ENCODE assay signal across 1 cellular context in genomic region chr17:75784473-75785015, GRCh38.
TF ChIP-seq lines count a peak whose summit lies in the region.

A gene with protein sequence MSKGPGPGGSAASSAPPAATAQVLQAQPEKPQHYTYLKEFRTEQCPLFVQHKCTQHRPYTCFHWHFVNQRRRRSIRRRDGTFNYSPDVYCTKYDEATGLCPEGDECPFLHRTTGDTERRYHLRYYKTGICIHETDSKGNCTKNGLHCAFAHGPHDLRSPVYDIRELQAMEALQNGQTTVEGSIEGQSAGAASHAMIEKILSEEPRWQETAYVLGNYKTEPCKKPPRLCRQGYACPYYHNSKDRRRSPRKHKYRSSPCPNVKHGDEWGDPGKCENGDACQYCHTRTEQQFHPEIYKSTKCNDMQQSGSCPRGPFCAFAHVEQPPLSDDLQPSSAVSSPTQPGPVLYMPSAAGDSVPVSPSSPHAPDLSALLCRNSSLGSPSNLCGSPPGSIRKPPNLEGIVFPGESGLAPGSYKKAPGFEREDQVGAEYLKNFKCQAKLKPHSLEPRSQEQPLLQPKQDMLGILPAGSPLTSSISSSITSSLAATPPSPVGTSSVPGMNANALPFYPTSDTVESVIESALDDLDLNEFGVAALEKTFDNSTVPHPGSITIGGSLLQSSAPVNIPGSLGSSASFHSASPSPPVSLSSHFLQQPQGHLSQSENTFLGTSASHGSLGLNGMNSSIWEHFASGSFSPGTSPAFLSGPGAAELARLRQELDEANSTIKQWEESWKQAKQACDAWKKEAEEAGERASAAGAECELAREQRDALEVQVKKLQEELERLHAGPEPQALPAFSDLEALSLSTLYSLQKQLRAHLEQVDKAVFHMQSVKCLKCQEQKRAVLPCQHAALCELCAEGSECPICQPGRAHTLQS (plus strand): TSS chr17:75784806. CDS start chr17:75784881, 75 bp downstream.

TF ChIP-seq in K562, 482 proteins besides CTCF, POLR2A, EP300 and RAD21 (continued from another document and continues in another):
- TF ChIP-seq REST (CRISPR knock-in tag; IDR thresholded peaks at IDR 0.05; ENCODE audit: low read depth): no peak
- TF ChIP-seq ATF6 (CRISPR knock-in tag; IDR thresholded peaks at IDR 0.05): no peak
- TF ChIP-seq GABPA (tag; conservative IDR thresholded peaks at IDR 0.05; ENCODE audit: low read depth): peak; percentile 68
- TF ChIP-seq GABPB2 (CRISPR knock-in tag; conservative IDR thresholded peaks at IDR 0.05): no peak
- TF ChIP-seq, protein P1, sequence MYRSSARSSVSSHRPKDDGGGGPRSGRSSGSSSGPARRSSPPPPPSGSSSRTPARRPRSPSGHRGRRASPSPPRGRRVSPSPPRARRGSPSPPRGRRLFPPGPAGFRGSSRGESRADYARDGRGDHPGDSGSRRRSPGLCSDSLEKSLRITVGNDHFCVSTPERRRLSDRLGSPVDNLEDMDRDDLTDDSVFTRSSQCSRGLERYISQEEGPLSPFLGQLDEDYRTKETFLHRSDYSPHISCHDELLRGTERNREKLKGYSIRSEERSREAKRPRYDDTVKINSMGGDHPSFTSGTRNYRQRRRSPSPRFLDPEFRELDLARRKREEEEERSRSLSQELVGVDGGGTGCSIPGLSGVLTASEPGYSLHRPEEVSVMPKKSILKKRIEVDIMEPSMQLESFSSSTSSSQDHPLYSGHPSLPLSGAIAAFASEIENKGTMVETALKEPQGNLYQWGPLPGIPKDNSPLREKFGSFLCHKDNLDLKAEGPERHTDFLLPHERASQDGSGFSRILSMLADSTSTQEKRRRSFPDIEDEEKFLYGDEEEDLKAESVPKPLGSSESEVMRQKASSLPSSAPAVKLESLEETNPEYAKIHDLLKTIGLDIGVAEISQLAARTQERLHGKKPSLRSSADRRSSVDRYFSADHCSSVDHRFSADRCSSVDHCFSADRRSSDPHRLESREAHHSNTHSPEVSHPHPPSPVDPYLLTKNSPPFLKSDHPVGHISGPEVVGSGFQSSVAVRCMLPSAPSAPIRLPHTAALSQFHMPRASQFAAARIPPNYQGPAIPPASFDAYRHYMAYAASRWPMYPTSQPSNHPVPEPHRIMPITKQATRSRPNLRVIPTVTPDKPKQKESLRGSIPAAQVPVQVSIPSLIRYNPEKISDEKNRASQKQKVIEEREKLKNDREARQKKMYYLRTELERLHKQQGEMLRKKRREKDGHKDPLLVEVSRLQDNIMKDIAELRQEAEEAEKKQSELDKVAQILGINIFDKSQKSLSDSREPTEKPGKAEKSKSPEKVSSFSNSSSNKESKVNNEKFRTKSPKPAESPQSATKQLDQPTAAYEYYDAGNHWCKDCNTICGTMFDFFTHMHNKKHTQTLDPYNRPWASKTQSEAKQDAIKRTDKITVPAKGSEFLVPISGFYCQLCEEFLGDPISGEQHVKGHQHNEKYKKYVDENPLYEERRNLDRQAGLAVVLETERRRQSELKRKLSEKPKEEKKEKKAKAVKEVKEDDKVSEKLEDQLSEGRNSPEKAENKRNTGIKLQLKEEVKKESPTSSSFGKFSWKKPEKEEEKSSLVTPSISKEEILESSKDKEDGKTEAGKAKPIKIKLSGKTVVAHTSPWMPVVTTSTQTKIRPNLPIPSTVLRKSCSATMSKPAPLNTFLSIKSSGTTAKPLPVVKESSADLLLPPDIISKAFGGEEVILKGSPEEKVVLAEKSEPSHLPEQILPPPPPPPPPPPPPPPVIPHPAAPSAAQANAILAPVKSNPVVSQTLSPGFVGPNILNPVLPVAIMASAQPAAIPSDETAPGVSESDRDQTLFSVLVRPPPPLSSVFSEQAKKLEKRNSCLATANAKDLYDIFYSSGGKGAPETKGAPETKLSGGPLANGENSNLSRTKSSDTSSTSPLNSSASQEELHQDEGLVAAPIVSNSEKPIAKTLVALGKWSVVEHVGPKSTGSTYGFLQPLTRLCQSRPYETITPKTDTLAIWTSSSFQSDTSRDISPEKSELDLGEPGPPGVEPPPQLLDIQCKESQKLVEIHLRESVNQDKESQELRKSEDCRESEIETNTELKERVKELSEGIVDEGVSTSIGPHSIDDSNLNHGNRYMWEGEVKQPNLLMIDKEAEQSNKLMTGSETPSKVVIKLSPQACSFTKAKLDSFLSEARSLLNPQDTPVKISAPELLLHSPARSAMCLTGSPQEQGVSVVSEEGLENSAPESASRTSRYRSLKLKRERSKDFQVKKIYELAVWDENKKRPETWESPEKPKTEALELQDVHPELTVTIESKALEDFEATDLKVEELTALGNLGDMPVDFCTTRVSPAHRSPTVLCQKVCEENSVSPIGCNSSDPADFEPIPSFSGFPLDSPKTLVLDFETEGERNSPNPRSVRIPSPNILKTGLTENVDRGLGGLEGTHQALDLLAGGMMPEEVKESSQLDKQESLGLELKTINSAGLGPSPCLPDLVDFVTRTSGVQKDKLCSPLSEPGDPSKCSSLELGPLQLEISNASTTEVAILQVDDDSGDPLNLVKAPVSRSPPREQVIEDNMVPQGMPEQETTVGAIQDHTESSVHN (IDR thresholded peaks at IDR 0.05; ENCODE audit: borderline replicate concordance in 1 of 2, low read depth in 1 of 2): no peak
- no peak for TF ChIP-seq SNIP1 (IDR thresholded peaks at IDR 0.05; ENCODE audit: low read depth)
- no peak for TF ChIP-seq NFRKB (IDR thresholded peaks at IDR 0.05; ENCODE audit: low read depth)
- peak; percentile 90 for TF ChIP-seq NCOA6 (IDR thresholded peaks at IDR 0.05)
- TF ChIP-seq ZNF274 (IDR thresholded peaks at IDR 0.05; ENCODE audit: borderline replicate concordance, low read depth, low read length): no peak
- peak; percentile 75; the same call in 1 of the 2 replicates for TF ChIP-seq KLF6 (CRISPR knock-in tag; IDR thresholded peaks at IDR 0.05; ENCODE audit: borderline replicate concordance)
- TF ChIP-seq MIER1 (IDR thresholded peaks at IDR 0.05; ENCODE audit: low read depth): no peak
- TF ChIP-seq SMAD3 (CRISPR knock-in tag; conservative IDR thresholded peaks at IDR 0.05): peak; percentile 88; the same call in 1 of the 2 replicates
- TF ChIP-seq NCOA2 (IDR thresholded peaks at IDR 0.05; ENCODE audit: partially characterized antibody in 2 of 2): no peak
- TF ChIP-seq C11orf30 (IDR thresholded peaks at IDR 0.05; ENCODE audit: low read depth): peak; percentile 74
- TF ChIP-seq ZNF584 (CRISPR knock-in tag; IDR thresholded peaks at IDR 0.05; ENCODE audit: low read depth): peak; percentile 89
- no peak for TF ChIP-seq PTRF (tag; IDR thresholded peaks at IDR 0.05)
- peak; percentile 82 for TF ChIP-seq ZBTB8A (IDR thresholded peaks at IDR 0.05; ENCODE audit: partially characterized antibody)
- TF ChIP-seq, protein P2, sequence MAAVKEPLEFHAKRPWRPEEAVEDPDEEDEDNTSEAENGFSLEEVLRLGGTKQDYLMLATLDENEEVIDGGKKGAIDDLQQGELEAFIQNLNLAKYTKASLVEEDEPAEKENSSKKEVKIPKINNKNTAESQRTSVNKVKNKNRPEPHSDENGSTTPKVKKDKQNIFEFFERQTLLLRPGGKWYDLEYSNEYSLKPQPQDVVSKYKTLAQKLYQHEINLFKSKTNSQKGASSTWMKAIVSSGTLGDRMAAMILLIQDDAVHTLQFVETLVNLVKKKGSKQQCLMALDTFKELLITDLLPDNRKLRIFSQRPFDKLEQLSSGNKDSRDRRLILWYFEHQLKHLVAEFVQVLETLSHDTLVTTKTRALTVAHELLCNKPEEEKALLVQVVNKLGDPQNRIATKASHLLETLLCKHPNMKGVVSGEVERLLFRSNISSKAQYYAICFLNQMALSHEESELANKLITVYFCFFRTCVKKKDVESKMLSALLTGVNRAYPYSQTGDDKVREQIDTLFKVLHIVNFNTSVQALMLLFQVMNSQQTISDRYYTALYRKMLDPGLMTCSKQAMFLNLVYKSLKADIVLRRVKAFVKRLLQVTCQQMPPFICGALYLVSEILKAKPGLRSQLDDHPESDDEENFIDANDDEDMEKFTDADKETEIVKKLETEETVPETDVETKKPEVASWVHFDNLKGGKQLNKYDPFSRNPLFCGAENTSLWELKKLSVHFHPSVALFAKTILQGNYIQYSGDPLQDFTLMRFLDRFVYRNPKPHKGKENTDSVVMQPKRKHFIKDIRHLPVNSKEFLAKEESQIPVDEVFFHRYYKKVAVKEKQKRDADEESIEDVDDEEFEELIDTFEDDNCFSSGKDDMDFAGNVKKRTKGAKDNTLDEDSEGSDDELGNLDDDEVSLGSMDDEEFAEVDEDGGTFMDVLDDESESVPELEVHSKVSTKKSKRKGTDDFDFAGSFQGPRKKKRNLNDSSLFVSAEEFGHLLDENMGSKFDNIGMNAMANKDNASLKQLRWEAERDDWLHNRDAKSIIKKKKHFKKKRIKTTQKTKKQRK (IDR thresholded peaks at IDR 0.05; ENCODE audit: borderline replicate concordance, low read depth, low read length): no peak
- TF ChIP-seq FOXK2 (conservative IDR thresholded peaks at IDR 0.05 in 1 of 2, IDR thresholded peaks at IDR 0.05 in 1 of 2; ENCODE audit: low read depth in 2 of 2): no peak
- TF ChIP-seq, protein P3, sequence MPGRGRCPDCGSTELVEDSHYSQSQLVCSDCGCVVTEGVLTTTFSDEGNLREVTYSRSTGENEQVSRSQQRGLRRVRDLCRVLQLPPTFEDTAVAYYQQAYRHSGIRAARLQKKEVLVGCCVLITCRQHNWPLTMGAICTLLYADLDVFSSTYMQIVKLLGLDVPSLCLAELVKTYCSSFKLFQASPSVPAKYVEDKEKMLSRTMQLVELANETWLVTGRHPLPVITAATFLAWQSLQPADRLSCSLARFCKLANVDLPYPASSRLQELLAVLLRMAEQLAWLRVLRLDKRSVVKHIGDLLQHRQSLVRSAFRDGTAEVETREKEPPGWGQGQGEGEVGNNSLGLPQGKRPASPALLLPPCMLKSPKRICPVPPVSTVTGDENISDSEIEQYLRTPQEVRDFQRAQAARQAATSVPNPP (IDR thresholded peaks at IDR 0.05; ENCODE audit: borderline replicate concordance, insufficient read depth, insufficient read length): no peak
- peak; percentile 71; the same call in 1 of the 2 replicates for TF ChIP-seq ZNF134 (CRISPR knock-in tag; conservative IDR thresholded peaks at IDR 0.05)
- TF ChIP-seq SP1 (CRISPR knock-in tag; IDR thresholded peaks at IDR 0.05): no peak; the same call in none of the 2 replicates
- TF ChIP-seq TEAD1 (CRISPR knock-in tag; IDR thresholded peaks at IDR 0.05): peak; percentile 94 to 99
- TF ChIP-seq FOXP4 (CRISPR knock-in tag; IDR thresholded peaks at IDR 0.05; ENCODE audit: borderline replicate concordance): 0 out of 2 replicates have a peak, but pooled peaks have one; percentile 53
- TF ChIP-seq SRSF3 (IDR thresholded peaks at IDR 0.05; ENCODE audit: insufficient read depth, low read length): no peak
- TF ChIP-seq U2AF2 (optimal IDR thresholded peaks at IDR 0.05; ENCODE audit: low read depth, low read length): no peak
- TF ChIP-seq MECOM (CRISPR knock-in tag; IDR thresholded peaks at IDR 0.05): no peak
- no peak for TF ChIP-seq ZNF780A (CRISPR knock-in tag; IDR thresholded peaks at IDR 0.05)
- peak; percentile 69 for TF ChIP-seq SIN3B (IDR thresholded peaks at IDR 0.05; ENCODE audit: low read depth)
- TF ChIP-seq, protein P4, sequence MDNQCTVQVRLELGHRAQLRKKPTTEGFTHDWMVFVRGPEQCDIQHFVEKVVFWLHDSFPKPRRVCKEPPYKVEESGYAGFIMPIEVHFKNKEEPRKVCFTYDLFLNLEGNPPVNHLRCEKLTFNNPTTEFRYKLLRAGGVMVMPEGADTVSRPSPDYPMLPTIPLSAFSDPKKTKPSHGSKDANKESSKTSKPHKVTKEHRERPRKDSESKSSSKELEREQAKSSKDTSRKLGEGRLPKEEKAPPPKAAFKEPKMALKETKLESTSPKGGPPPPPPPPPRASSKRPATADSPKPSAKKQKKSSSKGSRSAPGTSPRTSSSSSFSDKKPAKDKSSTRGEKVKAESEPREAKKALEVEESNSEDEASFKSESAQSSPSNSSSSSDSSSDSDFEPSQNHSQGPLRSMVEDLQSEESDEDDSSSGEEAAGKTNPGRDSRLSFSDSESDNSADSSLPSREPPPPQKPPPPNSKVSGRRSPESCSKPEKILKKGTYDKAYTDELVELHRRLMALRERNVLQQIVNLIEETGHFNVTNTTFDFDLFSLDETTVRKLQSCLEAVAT (IDR thresholded peaks at IDR 0.05): no peak
